ENCODE assay signal across 15 cellular contexts in the genomic region with DNA sequence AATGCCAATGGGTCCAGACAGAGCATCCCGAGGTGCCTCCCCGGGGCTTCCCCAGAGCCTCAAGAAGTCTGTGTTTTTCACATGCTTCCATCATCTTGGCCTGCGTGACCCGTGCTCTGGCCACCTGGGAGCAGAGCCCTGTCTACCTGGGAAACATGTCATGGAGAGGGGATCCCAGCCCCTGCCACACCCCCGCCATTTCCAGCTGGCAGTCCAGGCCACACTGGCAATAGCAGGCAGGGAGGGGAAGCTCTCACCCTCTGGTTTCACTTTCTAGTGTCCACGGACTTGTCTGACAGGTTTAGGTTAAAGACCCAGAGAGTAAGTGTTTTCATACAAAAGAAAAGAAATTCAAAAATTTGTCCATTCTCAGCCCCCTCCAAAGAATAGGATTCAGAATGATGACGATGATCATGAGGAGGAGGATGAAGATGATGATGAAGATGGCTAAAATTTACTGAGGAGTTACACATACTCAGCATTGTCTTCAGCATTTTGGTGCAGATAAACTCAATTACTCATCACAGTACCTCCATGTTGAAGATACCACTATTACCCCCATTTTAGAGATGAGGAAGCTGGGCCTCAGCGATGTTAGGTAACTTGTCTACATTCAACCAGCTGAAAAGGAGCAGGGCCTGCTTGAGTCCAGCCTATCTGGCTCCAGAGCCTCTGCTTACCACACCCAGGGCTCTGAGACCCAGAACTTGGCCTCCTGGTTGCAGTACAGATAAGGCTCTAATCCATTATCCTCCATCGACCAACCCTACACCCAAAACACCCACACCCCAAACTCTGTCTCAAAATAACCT. TPM values are rescaled to one million over a fixed set of nuclear protein-coding genes. Genes with fewer than 3 reads are reported as not detected.
DNase-seq lines count a peak whose midpoint lies in the region; TF ChIP-seq lines count a peak whose summit lies in the region.
"Had no signal": no experiment of that assay in that cellular context is flagged by ENCODE, and none has a peak within 500 bp of the region (broad histone marks: within the 10 kb centered on the region; RNA-seq: fewer than 3 reads in every experiment).

No MANE protein-coding gene starts in this region.

- 59 to 63% methylated on average over 9 of the region's 9 CpGs for WGBS in esophagus, 2 donors
- WGBS in neuronal stem cell (ENCODE audit: extremely low coverage in 2 of 2, insufficient read length in 2 of 2, insufficient replicate concordance in 1 of 2), 2 donors = 100% methylated on average over 1 of the region's 9 CpGs; no CpG with 5 or more reads in 1 of the 2 donors

- no peaks in the 10 kb centered on the region for H3K9me2 ChIP-seq in PC-9 (ENCODE audit: insufficient read depth)

- no peak overlapping the region for H3K23ac ChIP-seq in neuronal stem cell (ENCODE audit: low read depth, low read length, poor library complexity)

- 0 out of 2 replicates have a peak, but pooled peaks cover 6% of the 10 kb centered on the region for H3K79me2 ChIP-seq in PC-9 (ENCODE audit: low read depth)

- no peak for TF ChIP-seq CTCF in PC-9 (conservative IDR thresholded peaks at IDR 0.05)

- no TSS peak for BruUV-seq in PC-9 (replicated peaks; lab: Mats Ljungman, UMichigan)

- H3K4me1 ChIP-seq in PC-9 (replicated peaks; ENCODE audit: insufficient read depth) (peaks cover 66% of the 10 kb centered on the region), esophagus (ENCODE audit: control insufficient read depth in 2 of 2, insufficient read depth in 2 of 2, low read length in 1 of 2) (peaks cover 0 to 20% of the 10 kb centered on the region in 2 donors), neuronal stem cell (ENCODE audit: control insufficient read depth in 2 of 2, insufficient read depth in 1 of 2, low read depth in 1 of 2, low read length in 2 of 2) (no peaks in the 10 kb centered on the region)

- H3K36me3 ChIP-seq in H7 (replicated peaks; ENCODE audit: control insufficient read depth, insufficient read depth, low read length) (peaks cover 2% of the 10 kb centered on the region), PC-9 (ENCODE audit: low read depth) (no peaks in the 10 kb centered on the region), esophagus (ENCODE audit: control insufficient read depth in 2 of 2, insufficient read depth in 2 of 2, low read length in 1 of 2) (peaks cover 5 to 6% of the 10 kb centered on the region in 2 donors), neuronal stem cell (replicated peaks in 1 of 2; ENCODE audit: control insufficient read depth in 2 of 2, insufficient read depth in 2 of 2, low read length in 2 of 2) (peaks cover 2 to 11% of the 10 kb centered on the region in 2 donors)

- no peak overlapping the region for H3K9ac ChIP-seq in neuronal stem cell (ENCODE audit: low read depth, low read length, poor library complexity)
- H3K9ac ChIP-seq: GM23248 had no signal

- no peak overlapping the region for H2BK5ac ChIP-seq in neuronal stem cell (ENCODE audit: low read length)

- no peak overlapping the region for H4K8ac ChIP-seq in neuronal stem cell (ENCODE audit: low read depth, low read length)

- H3K27me3 ChIP-seq in H7 (ENCODE audit: control insufficient read depth, insufficient read depth, low read length) (no peaks in the 10 kb centered on the region), PC-9 (ENCODE audit: insufficient read depth, low read depth) (no peaks in the 10 kb centered on the region), esophagus (ENCODE audit: control insufficient read depth in 1 of 2, insufficient read depth in 2 of 2, low read length in 2 of 2) (no peaks in the 10 kb centered on the region), neuronal stem cell (ENCODE audit: control insufficient read depth in 3 of 3, insufficient read depth in 3 of 3, low read depth in 1 of 3, low read length in 3 of 3) (no peaks in the 10 kb centered on the region)
- H3K27me3 ChIP-seq: spleen had no signal

- H3K18ac ChIP-seq in neuronal stem cell (ENCODE audit: low read length) = no peak overlapping the region

- peaks cover 7% of the 10 kb centered on the region for H3K79me1 ChIP-seq in neuronal stem cell (ENCODE audit: low read depth, low read length)

- H3K27ac ChIP-seq in PC-9 (peak overlapping the region; percentile 3), esophagus (ENCODE audit: low read depth in 2 of 2, low read length in 1 of 2) (peak overlapping the region; percentile 90 to 94), neuronal stem cell (replicated peaks; ENCODE audit: low read length) (no peak overlapping the region)
- H3K27ac ChIP-seq: GM23248 had no signal

- H4K20me1 ChIP-seq in PC-9 (ENCODE audit: insufficient read depth) = no peaks in the 10 kb centered on the region

- no peak overlapping the region for H3K4ac ChIP-seq in neuronal stem cell (ENCODE audit: low read length)

- peaks cover 40% of the 10 kb centered on the region for H3F3A ChIP-seq in PC-9 (ENCODE audit: insufficient read depth, low read depth)

- intact Hi-C loops in PC-9 (cut with micrococcal nuclease; ENCODE audit: unreplicated experiment) = no loop called here

- CTCF ChIA-PET in PC-9 (lab: Charles Lee) = interaction anchor here (2.9 kb wide), 1 partner anchor 9 kb away, joined by 11 read pairs; the partner anchor contains the start of gene SMIM5

- H2BK12ac ChIP-seq in neuronal stem cell (ENCODE audit: low read length) = no peak overlapping the region

- H2AK5ac ChIP-seq in neuronal stem cell (ENCODE audit: low read depth, low read length) = no peak overlapping the region

- H3K14ac ChIP-seq in neuronal stem cell (ENCODE audit: low read length) = no peak overlapping the region

- no peak overlapping the region for H2BK15ac ChIP-seq in neuronal stem cell (ENCODE audit: low read length)

- peak overlapping the region; percentile 23 for H3K4me2 ChIP-seq in PC-9
- H3K4me2 ChIP-seq in neuronal stem cell (ENCODE audit: insufficient read depth, low read length, poor library complexity, severe bottlenecking) = no peak overlapping the region

- H3K9me3 ChIP-seq in PC-9 (ENCODE audit: insufficient read depth, low read depth) = no peaks in the 10 kb centered on the region
- no peaks in the 10 kb centered on the region for H3K9me3 ChIP-seq in esophagus (ENCODE audit: control insufficient read depth in 2 of 2, insufficient read depth in 1 of 2, low read depth in 1 of 2, low read length in 1 of 2)
- H3K9me3 ChIP-seq in neuronal stem cell (replicated peaks in 1 of 2; ENCODE audit: control insufficient read depth in 2 of 2, insufficient read depth in 1 of 2, low read depth in 1 of 2, low read length in 2 of 2) = peaks cover 0 to 2% of the 10 kb centered on the region in 2 donors
- H3K9me3 ChIP-seq: spleen had no signal

- POLR2A ChIA-PET in PC-9 (lab: Charles Lee; ENCODE audit: unreplicated experiment) = interaction anchor here (0.6 to 0.7 kb wide), 6 partner anchors 12 to 213 kb away, joined by 3 to 15 read pairs (median 4); partner anchors contain the start of genes LLGL2 and WBP2

- DNase-seq in H7 (peak; percentile 38), PC-9 (peak; percentile 56 to 62), renal cortical epithelial cell (ENCODE audit: low read depth) (peak; percentile 30), DMS153 treated with DMSO at 0.1 percent for 48 hours (lab: John Stamatoyannopoulos, UW; ENCODE audit: unreplicated experiment) (no peak), neuronal stem cell (ENCODE audit: low spot score) (no peak), NCI-H2171 treated with DMSO at 0.1 percent for 48 hours (lab: John Stamatoyannopoulos, UW) (no peak), ureter (ENCODE audit: low spot score) (no peak)
- DNase-seq: CD8-positive, alpha-beta T cell; effector memory CD4-positive, alpha-beta T cell; GM23248; KBM-7; NCI-H2171 had no signal

- H3K4me3 ChIP-seq in H7 (ENCODE audit: insufficient read depth, low read depth, low read length) (no peak overlapping the region), PC-9 (no peak overlapping the region), esophagus (ENCODE audit: low read depth in 1 of 2, low read length in 2 of 2) (peak overlapping the region in 1 of 2 donors; percentile 10), neuronal stem cell (ENCODE audit: low read length in 2 of 2) (peak overlapping the region in 1 of 2 donors; percentile 8)
- H3K4me3 ChIP-seq: GM23248, spleen had no signal

- no peak overlapping the region for H2BK120ac ChIP-seq in neuronal stem cell (ENCODE audit: low read depth, low read length)

- H2AFZ ChIP-seq in PC-9 = no peak overlapping the region
- H2AFZ ChIP-seq in neuronal stem cell (ENCODE audit: low read length) = no peak overlapping the region
- H2AFZ ChIP-seq: GM23248 had no signal

- no peak overlapping the region for H4K91ac ChIP-seq in neuronal stem cell (ENCODE audit: low read depth, low read length, poor library complexity)

RNA-seq across cellular contexts. Expression of gene SMIM5, which starts 9.2 kb away (rescaled TPM):
- total RNA-seq in H7 (2014; rRNA removed; shearing (Covaris generic)) = 0.11 TPM in 1 of 2 replicates, not detected in the other
- total RNA-seq in PC-9 (2021) = 0.31 and 0.40 TPM in 2 replicates
- polyA plus RNA-seq in esophagus = 10 to 100 TPM; 33.9 to 37.3 TPM
- 0.20 and 1.6 TPM in 2 replicates for total RNA-seq in renal cortical epithelial cell
- not detected for polyA plus RNA-seq in neuronal stem cell (2013, experiment 1 of 2)
- not detected for polyA plus RNA-seq in neuronal stem cell (2013, experiment 2 of 2)
- 9.5 TPM for total RNA-seq in ureter
- total RNA-seq: GM23248, RPMI7951 had no signal

RNA-seq across cellular contexts. Expression of gene RECQL5, which starts 24.5 kb away (rescaled TPM):
- 36.3 and 40.0 TPM in 2 replicates for total RNA-seq in H7 (2014; rRNA removed; shearing (Covaris generic))
- total RNA-seq in PC-9 (2021) = 41.0 and 44.2 TPM in 2 replicates
- 100 to 1,000 TPM in 1 of 2 donors, 10 to 100 TPM in 1; 46.9 to 136 TPM for polyA plus RNA-seq in esophagus
- 11.1 and 21.3 TPM in 2 replicates for total RNA-seq in renal cortical epithelial cell
- polyA plus RNA-seq in neuronal stem cell (2013, experiment 1 of 2) = 16.5 TPM
- polyA plus RNA-seq in neuronal stem cell (2013, experiment 2 of 2) = 16.0 TPM
- total RNA-seq in ureter = 91.1 TPM

RNA-seq across cellular contexts. Expression of gene SAP30BP, which starts 24.7 kb away (rescaled TPM):
- total RNA-seq in H7 (2014; rRNA removed; shearing (Covaris generic)) = 52.9 and 61.3 TPM in 2 replicates
- total RNA-seq in PC-9 (2021) (79.5 and 80.3 TPM in 2 replicates), renal cortical epithelial cell (55.6 and 104 TPM in 2 replicates), ureter (106 TPM)
- polyA plus RNA-seq in esophagus = 10 to 100 TPM; 63.4 to 68.4 TPM
- 54.0 TPM for polyA plus RNA-seq in neuronal stem cell (2013, experiment 1 of 2)
- 51.1 TPM for polyA plus RNA-seq in neuronal stem cell (2013, experiment 2 of 2)

RNA-seq across cellular contexts. Expression of gene MYO15B, which starts 54.8 kb away (rescaled TPM):
- total RNA-seq in H7 (2014; rRNA removed; shearing (Covaris generic)) = 9.9 and 14.6 TPM in 2 replicates
- total RNA-seq in PC-9 (2021) = 53.5 and 79.7 TPM in 2 replicates
- 10 to 100 TPM; 27.8 to 89.5 TPM for polyA plus RNA-seq in esophagus
- 1.0 and 3.8 TPM in 2 replicates for total RNA-seq in renal cortical epithelial cell
- 8.5 TPM for polyA plus RNA-seq in neuronal stem cell (2013, experiment 1 of 2)
- polyA plus RNA-seq in neuronal stem cell (2013, experiment 2 of 2) = 8.9 TPM
- total RNA-seq in ureter = 267 TPM
- total RNA-seq: RPMI7951 had no signal

Comparison
In these comparisons a context has a peak if more than half of its experiments do, and no peak if none do; other contexts are left out.
1. DNase-seq: peak in H7 (single experiment), PC-9 (2 of 2) and renal cortical epithelial cell (single experiment); none in DMS153 treated with DMSO at 0.1 percent for 48 hours (single experiment), neuronal stem cell (single experiment), NCI-H2171 treated with DMSO at 0.1 percent for 48 hours (single experiment) and ureter (single experiment).